Comparison of ENCODE assay signal across 8 cellular contexts in genomic region chr12:12721251-12721689, GRCh38. TPM values are rescaled to one million over a fixed set of nuclear protein-coding genes. Genes with fewer than 3 reads are reported as not detected.
DNase-seq lines count a peak whose midpoint lies in the region; ATAC-seq and TF ChIP-seq lines count a peak whose summit lies in the region.

No MANE protein-coding gene starts in this region.

- H3K36me3 ChIP-seq in DND-41 (ENCODE audit: insufficient read depth, low read length): peaks cover 46% of the 10 kb centered on the region
- peaks cover 25% of the 10 kb centered on the region for H3K36me3 ChIP-seq in osteoblast (ENCODE audit: insufficient read depth, low read length)

- peaks cover 41% of the 10 kb centered on the region for H3K4me1 ChIP-seq in DND-41 (ENCODE audit: insufficient read depth, low read length)
- H3K4me1 ChIP-seq in osteoblast (ENCODE audit: insufficient read depth, low read length): peaks cover 29% of the 10 kb centered on the region

- H3K4me3 Mint-ChIP-seq in MCF 10A (ENCODE audit: unreplicated experiment): peak overlapping the region; percentile 98

- CTCF ChIA-PET in MCF 10A (lab: Yijun Ruan, JAX): interaction anchor here (0.6 to 2.2 kb wide), 3 partner anchors 16 to 160 kb away, joined by 3 to 11 read pairs (median 3); no protein-coding TSS in a partner anchor

- H3K4me2 ChIP-seq in DND-41 (ENCODE audit: insufficient read depth, low read length): peak overlapping the region; percentile 84
- peak overlapping the region; percentile 95 for H3K4me2 ChIP-seq in osteoblast (ENCODE audit: insufficient read depth, low read length)

- H3K79me2 ChIP-seq in DND-41 (ENCODE audit: insufficient read depth, low read length): peaks cover 89% of the 10 kb centered on the region
- H3K79me2 ChIP-seq in osteoblast (ENCODE audit: insufficient read depth, low read length): peaks cover 56% of the 10 kb centered on the region

- intact Hi-C loops in MCF 10A (cut with micrococcal nuclease): loop anchor here (5.0 kb wide), 1 partner anchor 171 kb away; the partner anchor contains the start of gene GPRC5A

- TF ChIP-seq CTCF in DND-41 (IDR thresholded peaks at IDR 0.05; ENCODE audit: borderline replicate concordance, extremely low read depth, low read length, poor library complexity, severe bottlenecking) (no peak), MCF 10A (IDR thresholded peaks at IDR 0.05; ENCODE audit: unreplicated experiment) (no peak), osteoblast (IDR thresholded peaks at IDR 0.05; ENCODE audit: extremely low read depth, low read depth, low read length) (no peak)

- peak overlapping the region; percentile 82 to 88; a peak in 3 of 4 replicates for H3K4me3 ChIP-seq in DND-41 (ENCODE audit: low read depth in 1 of 2, low read length in 2 of 2)
- H3K4me3 ChIP-seq in osteoblast (ENCODE audit: insufficient read depth, low read length): peak overlapping the region; percentile 81

- no peak overlapping the region for H2AFZ ChIP-seq in DND-41 (ENCODE audit: low read depth, low read length)
- H2AFZ ChIP-seq in osteoblast (ENCODE audit: low read length): no peak overlapping the region

- H3K9me3 ChIP-seq in DND-41 (ENCODE audit: insufficient read depth, low read length, severe bottlenecking): no peaks in the 10 kb centered on the region
- H3K9me3 ChIP-seq in osteoblast (ENCODE audit: low read depth, low read length): no peaks in the 10 kb centered on the region

- no TSS peak for BruUV-seq in MCF 10A (replicated peaks; lab: Mats Ljungman, UMichigan)

- H3K27ac ChIP-seq in DND-41 (ENCODE audit: low read length): peak overlapping the region; percentile 100
- H3K27ac ChIP-seq in osteoblast (ENCODE audit: low read depth, low read length): peak overlapping the region; percentile 97

- no peaks in the 10 kb centered on the region for H3K27me3 ChIP-seq in DND-41 (ENCODE audit: insufficient read depth, low read length, poor library complexity)
- H3K27me3 ChIP-seq in osteoblast (ENCODE audit: insufficient read depth, low read length): no peaks in the 10 kb centered on the region

- no peaks in the 10 kb centered on the region for H3K27me3 Mint-ChIP-seq in MCF 10A (ENCODE audit: insufficient read depth, unreplicated experiment)

- H3K36me3 Mint-ChIP-seq in MCF 10A (ENCODE audit: insufficient read depth, unreplicated experiment): peaks cover 81% of the 10 kb centered on the region

- peaks cover 28% of the 10 kb centered on the region for H4K20me1 ChIP-seq in DND-41 (ENCODE audit: insufficient read depth, low read length)
- H4K20me1 ChIP-seq in osteoblast (ENCODE audit: insufficient read depth, low read length): peaks cover 22% of the 10 kb centered on the region

- H3K4me1 Mint-ChIP-seq in MCF 10A (ENCODE audit: insufficient read depth, unreplicated experiment): peaks cover 14% of the 10 kb centered on the region

- POLR2A ChIA-PET in MCF 10A (lab: Yijun Ruan, JAX): interaction anchor here (0.6 to 13.4 kb wide), 14 partner anchors 10 to 888 kb away, joined by 3 to 163 read pairs (median 5); partner anchors contain the start of genes BORCS5, EMP1 and GPRC5A

- no peak for DNase-seq in DND-41
- peak; percentile 42 for DNase-seq in M059J (ENCODE audit: low read depth)
- peak; percentile 50 for DNase-seq in MCF 10A (ENCODE audit: unreplicated experiment)
- DNase-seq in osteoblast (ENCODE audit: insufficient read length, low spot score, missing footprints): no peak
- DNase-seq in ureter (ENCODE audit: low spot score): no peak
- no peak for DNase-seq in medulla oblongata (ENCODE audit: extremely low spot score)
- no peak for DNase-seq in NCI-H82 treated with DMSO at 0.1 percent for 48 hours (lab: John Stamatoyannopoulos, UW; ENCODE audit: unreplicated experiment)

- ATAC-seq in DND-41 (ENCODE audit: insufficient read depth, low read depth) (no peak), HG02763 (IDR thresholded peaks at IDR 0.05; ENCODE audit: unreplicated experiment) (no peak)

- H3K27ac Mint-ChIP-seq in MCF 10A (ENCODE audit: low read depth, unreplicated experiment): peak overlapping the region; percentile 99

- no peaks in the 10 kb centered on the region for H3K9me3 Mint-ChIP-seq in MCF 10A (ENCODE audit: unreplicated experiment)

- H3K9ac ChIP-seq in DND-41 (ENCODE audit: low read depth, low read length): peak overlapping the region; percentile 100

RNA-seq across cellular contexts. Expression of gene CDKN1B, which starts 4.1 kb away (rescaled TPM):
- 34.8 and 48.4 TPM in 2 replicates for total RNA-seq in M059J (2014; rRNA removed; shearing (Covaris generic))
- total RNA-seq in MCF 10A (2022) (33.9 and 41.6 TPM in 2 replicates), osteoblast (44.5 and 52.8 TPM in 2 replicates), ureter (52.8 TPM)

RNA-seq across cellular contexts. Expression of gene GPR19, which starts 25.3 kb away (rescaled TPM):
- total RNA-seq in M059J (2014; rRNA removed; shearing (Covaris generic)): 5.2 and 7.1 TPM in 2 replicates
- 0.93 TPM in 1 of 2 replicates, not detected in the other for total RNA-seq in MCF 10A (2022)
- under 0.01 and 0.36 TPM in 2 replicates for total RNA-seq in osteoblast
- total RNA-seq in ureter: not detected

Comparison
In these comparisons a context has a peak if more than half of its experiments do, and no peak if none do; other contexts are left out.
1. DNase-seq: peak in M059J (single experiment) and MCF 10A (single experiment); none in DND-41 (single experiment), osteoblast (single experiment), ureter (single experiment), medulla oblongata (single experiment) and NCI-H82 treated with DMSO at 0.1 percent for 48 hours (single experiment).